In genomic region chr21:38805282-38806152, GRCh38 we compare ENCODE assay signal across 1 cellular context.
TF ChIP-seq lines count a peak whose summit lies in the region.

Gene ETS2 (plus strand): TSS chr21:38805929. CDS start chr21:38810035, 4,106 bp downstream.

TF ChIP-seq in GM12878, 131 proteins besides CTCF, POLR2A, EP300 and RAD21 (continued from another document and continues in another):
- TF ChIP-seq, protein P1, sequence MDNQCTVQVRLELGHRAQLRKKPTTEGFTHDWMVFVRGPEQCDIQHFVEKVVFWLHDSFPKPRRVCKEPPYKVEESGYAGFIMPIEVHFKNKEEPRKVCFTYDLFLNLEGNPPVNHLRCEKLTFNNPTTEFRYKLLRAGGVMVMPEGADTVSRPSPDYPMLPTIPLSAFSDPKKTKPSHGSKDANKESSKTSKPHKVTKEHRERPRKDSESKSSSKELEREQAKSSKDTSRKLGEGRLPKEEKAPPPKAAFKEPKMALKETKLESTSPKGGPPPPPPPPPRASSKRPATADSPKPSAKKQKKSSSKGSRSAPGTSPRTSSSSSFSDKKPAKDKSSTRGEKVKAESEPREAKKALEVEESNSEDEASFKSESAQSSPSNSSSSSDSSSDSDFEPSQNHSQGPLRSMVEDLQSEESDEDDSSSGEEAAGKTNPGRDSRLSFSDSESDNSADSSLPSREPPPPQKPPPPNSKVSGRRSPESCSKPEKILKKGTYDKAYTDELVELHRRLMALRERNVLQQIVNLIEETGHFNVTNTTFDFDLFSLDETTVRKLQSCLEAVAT (IDR thresholded peaks at IDR 0.05): no peak
- TF ChIP-seq NRF1 (conservative IDR thresholded peaks at IDR 0.05; ENCODE audit: low read depth, low read length): no peak
- peak in 1 of 2 experiments; percentile 36; a peak in 1 of 4 replicates for TF ChIP-seq IKZF2 (IDR thresholded peaks at IDR 0.05)
- TF ChIP-seq IKZF1 (conservative IDR thresholded peaks at IDR 0.05): peak; percentile 48
- TF ChIP-seq EZH2 (IDR thresholded peaks at IDR 0.05; ENCODE audit: borderline replicate concordance, control insufficient read depth, low read depth, low read length): no peak
- TF ChIP-seq, protein P2, sequence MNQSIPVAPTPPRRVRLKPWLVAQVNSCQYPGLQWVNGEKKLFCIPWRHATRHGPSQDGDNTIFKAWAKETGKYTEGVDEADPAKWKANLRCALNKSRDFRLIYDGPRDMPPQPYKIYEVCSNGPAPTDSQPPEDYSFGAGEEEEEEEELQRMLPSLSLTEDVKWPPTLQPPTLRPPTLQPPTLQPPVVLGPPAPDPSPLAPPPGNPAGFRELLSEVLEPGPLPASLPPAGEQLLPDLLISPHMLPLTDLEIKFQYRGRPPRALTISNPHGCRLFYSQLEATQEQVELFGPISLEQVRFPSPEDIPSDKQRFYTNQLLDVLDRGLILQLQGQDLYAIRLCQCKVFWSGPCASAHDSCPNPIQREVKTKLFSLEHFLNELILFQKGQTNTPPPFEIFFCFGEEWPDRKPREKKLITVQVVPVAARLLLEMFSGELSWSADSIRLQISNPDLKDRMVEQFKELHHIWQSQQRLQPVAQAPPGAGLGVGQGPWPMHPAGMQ (IDR thresholded peaks at IDR 0.05; ENCODE audit: borderline replicate concordance): no peak
- TF ChIP-seq, protein P3, sequence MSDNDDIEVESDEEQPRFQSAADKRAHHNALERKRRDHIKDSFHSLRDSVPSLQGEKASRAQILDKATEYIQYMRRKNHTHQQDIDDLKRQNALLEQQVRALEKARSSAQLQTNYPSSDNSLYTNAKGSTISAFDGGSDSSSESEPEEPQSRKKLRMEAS (IDR thresholded peaks at IDR 0.05; ENCODE audit: low read depth, low read length): peak; percentile 70
- TF ChIP-seq TCF3 (IDR thresholded peaks at IDR 0.05; ENCODE audit: borderline replicate concordance, insufficient read depth, low read depth, low read length): 0 out of 2 replicates have a peak, but pooled peaks have one; percentile 12
- TF ChIP-seq RCOR1 (conservative IDR thresholded peaks at IDR 0.05; ENCODE audit: low read depth, low read length): no peak
- TF ChIP-seq FOXM1 (IDR thresholded peaks at IDR 0.05; ENCODE audit: low read depth, low read length): no peak
- TF ChIP-seq NBN (IDR thresholded peaks at IDR 0.05): peak; percentile 89
- TF ChIP-seq ATF7 (IDR thresholded peaks at IDR 0.05; ENCODE audit: low read depth): no peak
- no peak for TF ChIP-seq ZBTB11 (CRISPR knock-in tag; IDR thresholded peaks at IDR 0.05)
- TF ChIP-seq HDAC2 (IDR thresholded peaks at IDR 0.05): no peak
- no peak for TF ChIP-seq SIX5 (IDR thresholded peaks at IDR 0.05; ENCODE audit: low read depth, low read length, severe bottlenecking)
- TF ChIP-seq RBBP5 (conservative IDR thresholded peaks at IDR 0.05): no peak
- no peak for TF ChIP-seq IRF4 (IDR thresholded peaks at IDR 0.05; ENCODE audit: low read depth, low read length)
- TF ChIP-seq, protein P4, sequence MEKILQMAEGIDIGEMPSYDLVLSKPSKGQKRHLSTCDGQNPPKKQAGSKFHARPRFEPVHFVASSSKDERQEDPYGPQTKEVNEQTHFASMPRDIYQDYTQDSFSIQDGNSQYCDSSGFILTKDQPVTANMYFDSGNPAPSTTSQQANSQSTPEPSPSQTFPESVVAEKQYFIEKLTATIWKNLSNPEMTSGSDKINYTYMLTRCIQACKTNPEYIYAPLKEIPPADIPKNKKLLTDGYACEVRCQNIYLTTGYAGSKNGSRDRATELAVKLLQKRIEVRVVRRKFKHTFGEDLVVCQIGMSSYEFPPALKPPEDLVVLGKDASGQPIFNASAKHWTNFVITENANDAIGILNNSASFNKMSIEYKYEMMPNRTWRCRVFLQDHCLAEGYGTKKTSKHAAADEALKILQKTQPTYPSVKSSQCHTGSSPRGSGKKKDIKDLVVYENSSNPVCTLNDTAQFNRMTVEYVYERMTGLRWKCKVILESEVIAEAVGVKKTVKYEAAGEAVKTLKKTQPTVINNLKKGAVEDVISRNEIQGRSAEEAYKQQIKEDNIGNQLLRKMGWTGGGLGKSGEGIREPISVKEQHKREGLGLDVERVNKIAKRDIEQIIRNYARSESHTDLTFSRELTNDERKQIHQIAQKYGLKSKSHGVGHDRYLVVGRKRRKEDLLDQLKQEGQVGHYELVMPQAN (conservative IDR thresholded peaks at IDR 0.05): no peak; the same call in 1 of the 2 replicates
- TF ChIP-seq PBX3 (IDR thresholded peaks at IDR 0.05; ENCODE audit: insufficient replicate concordance, low read depth, low read length): peak; percentile 62
- TF ChIP-seq, protein P5, sequence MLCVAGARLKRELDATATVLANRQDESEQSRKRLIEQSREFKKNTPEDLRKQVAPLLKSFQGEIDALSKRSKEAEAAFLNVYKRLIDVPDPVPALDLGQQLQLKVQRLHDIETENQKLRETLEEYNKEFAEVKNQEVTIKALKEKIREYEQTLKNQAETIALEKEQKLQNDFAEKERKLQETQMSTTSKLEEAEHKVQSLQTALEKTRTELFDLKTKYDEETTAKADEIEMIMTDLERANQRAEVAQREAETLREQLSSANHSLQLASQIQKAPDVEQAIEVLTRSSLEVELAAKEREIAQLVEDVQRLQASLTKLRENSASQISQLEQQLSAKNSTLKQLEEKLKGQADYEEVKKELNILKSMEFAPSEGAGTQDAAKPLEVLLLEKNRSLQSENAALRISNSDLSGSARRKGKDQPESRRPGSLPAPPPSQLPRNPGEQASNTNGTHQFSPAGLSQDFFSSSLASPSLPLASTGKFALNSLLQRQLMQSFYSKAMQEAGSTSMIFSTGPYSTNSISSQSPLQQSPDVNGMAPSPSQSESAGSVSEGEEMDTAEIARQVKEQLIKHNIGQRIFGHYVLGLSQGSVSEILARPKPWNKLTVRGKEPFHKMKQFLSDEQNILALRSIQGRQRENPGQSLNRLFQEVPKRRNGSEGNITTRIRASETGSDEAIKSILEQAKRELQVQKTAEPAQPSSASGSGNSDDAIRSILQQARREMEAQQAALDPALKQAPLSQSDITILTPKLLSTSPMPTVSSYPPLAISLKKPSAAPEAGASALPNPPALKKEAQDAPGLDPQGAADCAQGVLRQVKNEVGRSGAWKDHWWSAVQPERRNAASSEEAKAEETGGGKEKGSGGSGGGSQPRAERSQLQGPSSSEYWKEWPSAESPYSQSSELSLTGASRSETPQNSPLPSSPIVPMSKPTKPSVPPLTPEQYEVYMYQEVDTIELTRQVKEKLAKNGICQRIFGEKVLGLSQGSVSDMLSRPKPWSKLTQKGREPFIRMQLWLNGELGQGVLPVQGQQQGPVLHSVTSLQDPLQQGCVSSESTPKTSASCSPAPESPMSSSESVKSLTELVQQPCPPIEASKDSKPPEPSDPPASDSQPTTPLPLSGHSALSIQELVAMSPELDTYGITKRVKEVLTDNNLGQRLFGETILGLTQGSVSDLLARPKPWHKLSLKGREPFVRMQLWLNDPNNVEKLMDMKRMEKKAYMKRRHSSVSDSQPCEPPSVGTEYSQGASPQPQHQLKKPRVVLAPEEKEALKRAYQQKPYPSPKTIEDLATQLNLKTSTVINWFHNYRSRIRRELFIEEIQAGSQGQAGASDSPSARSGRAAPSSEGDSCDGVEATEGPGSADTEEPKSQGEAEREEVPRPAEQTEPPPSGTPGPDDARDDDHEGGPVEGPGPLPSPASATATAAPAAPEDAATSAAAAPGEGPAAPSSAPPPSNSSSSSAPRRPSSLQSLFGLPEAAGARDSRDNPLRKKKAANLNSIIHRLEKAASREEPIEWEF (IDR thresholded peaks at IDR 0.05; ENCODE audit: insufficient replicate concordance, low read depth, low read length): no peak
- no peak for TF ChIP-seq PAX5 (IDR thresholded peaks at IDR 0.05; ENCODE audit: borderline replicate concordance, low read depth, low read length)
- TF ChIP-seq E2F8 (IDR thresholded peaks at IDR 0.05; ENCODE audit: low read depth, partially characterized antibody): no peak
- TF ChIP-seq ZNF384 (IDR thresholded peaks at IDR 0.05; ENCODE audit: borderline replicate concordance, low read depth, low read length): no peak
- no peak for TF ChIP-seq CREB1 (IDR thresholded peaks at IDR 0.05; ENCODE audit: low read depth)
- no peak for TF ChIP-seq EGR1 (IDR thresholded peaks at IDR 0.05; ENCODE audit: borderline replicate concordance in 1 of 2, low read depth in 2 of 2, low read length in 2 of 2)
- no peak for TF ChIP-seq MTA2 (IDR thresholded peaks at IDR 0.05; ENCODE audit: low read depth)
- TF ChIP-seq MXI1 (IDR thresholded peaks at IDR 0.05; ENCODE audit: low read depth, low read length): peak; percentile 55; the same call in 1 of the 2 replicates
- no peak for TF ChIP-seq TCF12 (IDR thresholded peaks at IDR 0.05; ENCODE audit: low read depth, low read length)
- TF ChIP-seq CEBPB (IDR thresholded peaks at IDR 0.05; ENCODE audit: borderline replicate concordance in 1 of 2, low read depth in 2 of 2, low read length in 2 of 2): no peak
- TF ChIP-seq, protein P6, sequence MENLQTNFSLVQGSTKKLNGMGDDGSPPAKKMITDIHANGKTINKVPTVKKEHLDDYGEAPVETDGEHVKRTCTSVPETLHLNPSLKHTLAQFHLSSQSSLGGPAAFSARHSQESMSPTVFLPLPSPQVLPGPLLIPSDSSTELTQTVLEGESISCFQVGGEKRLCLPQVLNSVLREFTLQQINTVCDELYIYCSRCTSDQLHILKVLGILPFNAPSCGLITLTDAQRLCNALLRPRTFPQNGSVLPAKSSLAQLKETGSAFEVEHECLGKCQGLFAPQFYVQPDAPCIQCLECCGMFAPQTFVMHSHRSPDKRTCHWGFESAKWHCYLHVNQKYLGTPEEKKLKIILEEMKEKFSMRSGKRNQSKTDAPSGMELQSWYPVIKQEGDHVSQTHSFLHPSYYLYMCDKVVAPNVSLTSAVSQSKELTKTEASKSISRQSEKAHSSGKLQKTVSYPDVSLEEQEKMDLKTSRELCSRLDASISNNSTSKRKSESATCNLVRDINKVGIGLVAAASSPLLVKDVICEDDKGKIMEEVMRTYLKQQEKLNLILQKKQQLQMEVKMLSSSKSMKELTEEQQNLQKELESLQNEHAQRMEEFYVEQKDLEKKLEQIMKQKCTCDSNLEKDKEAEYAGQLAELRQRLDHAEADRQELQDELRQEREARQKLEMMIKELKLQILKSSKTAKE (IDR thresholded peaks at IDR 0.05; ENCODE audit: low read depth, poor library complexity, severe bottlenecking): no peak
- TF ChIP-seq, protein P7, sequence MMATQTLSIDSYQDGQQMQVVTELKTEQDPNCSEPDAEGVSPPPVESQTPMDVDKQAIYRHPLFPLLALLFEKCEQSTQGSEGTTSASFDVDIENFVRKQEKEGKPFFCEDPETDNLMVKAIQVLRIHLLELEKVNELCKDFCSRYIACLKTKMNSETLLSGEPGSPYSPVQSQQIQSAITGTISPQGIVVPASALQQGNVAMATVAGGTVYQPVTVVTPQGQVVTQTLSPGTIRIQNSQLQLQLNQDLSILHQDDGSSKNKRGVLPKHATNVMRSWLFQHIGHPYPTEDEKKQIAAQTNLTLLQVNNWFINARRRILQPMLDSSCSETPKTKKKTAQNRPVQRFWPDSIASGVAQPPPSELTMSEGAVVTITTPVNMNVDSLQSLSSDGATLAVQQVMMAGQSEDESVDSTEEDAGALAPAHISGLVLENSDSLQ (IDR thresholded peaks at IDR 0.05): peak; percentile 84
- no peak for TF ChIP-seq KAT2A (conservative IDR thresholded peaks at IDR 0.05; ENCODE audit: control insufficient read depth, low read depth, low read length)
- TF ChIP-seq HDGF (IDR thresholded peaks at IDR 0.05): peak; percentile 93
- TF ChIP-seq YBX1 (IDR thresholded peaks at IDR 0.05): no peak
- TF ChIP-seq SREBF2 (IDR thresholded peaks at IDR 0.05; ENCODE audit: low read length): no peak
